ENCODE assay signal across 14 cellular contexts in the genomic region with DNA sequence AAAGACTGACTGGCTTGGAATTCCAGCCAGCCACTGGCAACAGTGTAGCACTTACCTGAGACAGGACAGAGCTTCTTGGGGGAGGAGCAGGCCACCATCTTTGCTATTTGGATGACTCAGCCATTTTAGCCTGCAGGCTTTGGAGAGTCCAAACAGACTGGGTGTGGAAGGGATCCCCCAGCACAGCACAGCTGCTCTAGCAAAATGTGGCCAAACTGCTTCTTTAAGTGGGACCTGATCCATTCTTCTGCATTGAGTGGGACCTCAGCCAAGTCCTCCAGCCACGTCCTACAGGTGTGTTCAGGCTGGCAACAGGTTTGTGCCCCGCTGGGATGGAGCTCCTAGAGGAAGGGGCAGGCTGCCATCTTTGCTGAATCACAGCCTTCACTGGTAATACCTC.
"Had no signal": no experiment of that assay in that cellular context is flagged by ENCODE, and none has a peak within 500 bp of the region (broad histone marks: within the 10 kb centered on the region; RNA-seq: fewer than 3 reads in every experiment).

No MANE protein-coding gene starts in this region.

- H3K27me3 ChIP-seq: thyroid gland had no signal

- H3K4me3 ChIP-seq: left ventricle myocardium inferior, thyroid gland had no signal

- H3K27me3 Mint-ChIP-seq: activated naive CD8-positive, alpha-beta T cell treated with anti-CD3 and anti-CD28 coated beads, Interleukin-2, amount 50 U/mL, for 24 hours had no signal

- H3K36me3 ChIP-seq: thyroid gland had no signal

- H3K27ac Mint-ChIP-seq: activated naive CD8-positive, alpha-beta T cell treated with anti-CD3 and anti-CD28 coated beads, Interleukin-2, amount 50 U/mL, for 24 hours; endodermal cell; nephron; stimulated activated memory B cell treated with anti-CD40 and anti-IgM and Interleukin-4, amounts not matched to agents 10 μg/mL and 1 μg/mL and 100 μg/mL, for 72 hours had no signal

- ATAC-seq: activated naive CD8-positive, alpha-beta T cell treated with anti-CD3 and anti-CD28 coated beads, Interleukin-2, amount 50 U/mL, for 24 hours; stimulated activated memory B cell treated with anti-CD40 and anti-IgM and Interleukin-4, amounts not matched to agents 10 μg/mL and 1 μg/mL and 100 μg/mL, for 72 hours had no signal

- DNase-seq: activated CD4-positive, alpha-beta T cell treated with anti-CD3 and anti-CD28 coated beads, Interleukin-2, amount 50 U/mL, for 1 hour; activated CD8-positive, alpha-beta memory T cell treated with anti-CD3 and anti-CD28 coated beads for 24 hours; activated naive CD4-positive, alpha-beta T cell treated with Interleukin-2 at 50 U/mL for 16 hours; activated naive CD8-positive, alpha-beta T cell treated with anti-CD3 and anti-CD28 coated beads, Interleukin-2, amount 50 U/mL, for 24 hours; aorta; endodermal cell; left ventricle myocardium inferior; nucleus accumbens; posterior cingulate gyrus; retina; thyroid gland had no signal

- H3K4me3 Mint-ChIP-seq: activated naive CD8-positive, alpha-beta T cell treated with anti-CD3 and anti-CD28 coated beads, Interleukin-2, amount 50 U/mL, for 24 hours; endodermal cell; nephron; stimulated activated memory B cell treated with anti-CD40 and anti-IgM and Interleukin-4, amounts not matched to agents 10 μg/mL and 1 μg/mL and 100 μg/mL, for 72 hours; T-helper 2 cell treated with Interferon-gamma antibody and Interleukin-4, amounts not matched to agents 5 μg/mL and 100 μg/mL, for 36 hours had no signal

- H3K27ac ChIP-seq: left ventricle myocardium inferior, thyroid gland had no signal

- H3K4me1 Mint-ChIP-seq: activated naive CD8-positive, alpha-beta T cell treated with anti-CD3 and anti-CD28 coated beads, Interleukin-2, amount 50 U/mL, for 24 hours; endodermal cell; nephron; stimulated activated memory B cell treated with anti-CD40 and anti-IgM and Interleukin-4, amounts not matched to agents 10 μg/mL and 1 μg/mL and 100 μg/mL, for 72 hours had no signal

- H3K9me3 ChIP-seq: thyroid gland had no signal

- H3K4me1 ChIP-seq: left ventricle myocardium inferior, thyroid gland had no signal
